In genomic region chr10:18786458-18786857, GRCh38 we compare ENCODE assay signal across 14 cellular contexts.
DNase-seq lines count a peak whose midpoint lies in the region; ATAC-seq and TF ChIP-seq lines count a peak whose summit lies in the region.
"Had no signal": no experiment of that assay in that cellular context is flagged by ENCODE, and none has a peak within 500 bp of the region (broad histone marks: within the 10 kb centered on the region; RNA-seq: fewer than 3 reads in every experiment).

No MANE protein-coding gene starts in this region.

- intact Hi-C loops in right lobe of liver (cut with DNase I), result no loop called here

- DNase-seq in choroid plexus epithelial cell (ENCODE audit: low read depth) (peak; percentile 2), right lobe of liver (no peak), HCEC 1CT (no peak), HUDEP-2 (lab: John Stamatoyannopoulos, UW; ENCODE audit: unreplicated experiment in 76 of 76) (no peak)
- DNase-seq: Calu3; CD8-positive, alpha-beta T cell; DMS79 treated with DMSO at 0.1 percent for 48 hours; GF-D8; HFFc6 had no signal

- H3K27me3 ChIP-seq in right lobe of liver (no peaks in the 10 kb centered on the region), skeletal muscle tissue (ENCODE audit: control insufficient read depth in 3 of 3, insufficient read depth in 3 of 3, low read length in 3 of 3) (no peaks in the 10 kb centered on the region)
- H3K27me3 ChIP-seq: BLaER1 treated with 17β-estradiol and CSF1 and Interleukin-3, amounts not matched to agents 10 nM and 100 nM had no signal

- H3K36me3 ChIP-seq in right lobe of liver, result no peaks in the 10 kb centered on the region
- H3K36me3 ChIP-seq in skeletal muscle tissue (ENCODE audit: control insufficient read depth in 3 of 3, insufficient read depth in 3 of 3, low read length in 3 of 3), result no peaks in the 10 kb centered on the region
- H3K36me3 ChIP-seq: BLaER1 treated with 17β-estradiol and CSF1 and Interleukin-3, amounts not matched to agents 10 nM and 100 nM had no signal

- WGBS in right lobe of liver (ENCODE audit: insufficient coverage, low coverage, low lambda C conversion rate, missing lambda C conversion rate), result 8% methylated on average over 3 of the region's 3 CpGs

- no peak for TF ChIP-seq POLR2A in right lobe of liver (IDR thresholded peaks at IDR 0.05)

- TF ChIP-seq CTCF in choroid plexus epithelial cell (conservative IDR thresholded peaks at IDR 0.05; ENCODE audit: low read depth, low read length) (no peak), right lobe of liver (IDR thresholded peaks at IDR 0.05) (no peak)

- no peak overlapping the region for H3K4me3 ChIP-seq in choroid plexus epithelial cell (ENCODE audit: low read depth, low read length)
- H3K4me3 ChIP-seq in right lobe of liver, result no peak overlapping the region
- H3K4me3 ChIP-seq in skeletal muscle tissue (ENCODE audit: low read length in 3 of 3), result no peak overlapping the region
- H3K4me3 ChIP-seq: BLaER1 treated with 17β-estradiol and CSF1 and Interleukin-3, amounts not matched to agents 10 nM and 100 nM; GM23338 had no signal

- H3K9me3 ChIP-seq in right lobe of liver (no peaks in the 10 kb centered on the region), skeletal muscle tissue (ENCODE audit: control insufficient read depth in 3 of 3, low read length in 3 of 3) (no peaks in the 10 kb centered on the region)

- no peak overlapping the region for H3K27ac ChIP-seq in right lobe of liver
- peak overlapping the region; percentile 41 for H3K27ac ChIP-seq in skeletal muscle tissue (ENCODE audit: low read depth, low read length)
- H3K27ac ChIP-seq: BLaER1 treated with 17β-estradiol and CSF1 and Interleukin-3, amounts not matched to agents 10 nM and 100 nM had no signal

- H3K9ac ChIP-seq in skeletal muscle tissue (ENCODE audit: low read depth in 1 of 3, low read length in 3 of 3), result no peak overlapping the region
- H3K9ac ChIP-seq: BLaER1 treated with 17β-estradiol and CSF1 and Interleukin-3, amounts not matched to agents 10 nM and 100 nM had no signal

- H3K4me1 ChIP-seq in right lobe of liver (no peaks in the 10 kb centered on the region), skeletal muscle tissue (ENCODE audit: control insufficient read depth in 3 of 3, insufficient read depth in 3 of 3, low read length in 3 of 3) (no peaks in the 10 kb centered on the region)
- H3K4me1 ChIP-seq: BLaER1 treated with 17β-estradiol and CSF1 and Interleukin-3, amounts not matched to agents 10 nM and 100 nM had no signal

- ATAC-seq in right lobe of liver, result peak in 3 of 4 donors; percentile 43 to 79 (median 75)
- no peak for ATAC-seq in HG02798 (IDR thresholded peaks at IDR 0.05; ENCODE audit: poor library complexity, unreplicated experiment)
- ATAC-seq: CD8-positive, alpha-beta T cell; GM23338; HCT116 had no signal
